9 cellular contexts compared by ENCODE assay signal in the genomic region with DNA sequence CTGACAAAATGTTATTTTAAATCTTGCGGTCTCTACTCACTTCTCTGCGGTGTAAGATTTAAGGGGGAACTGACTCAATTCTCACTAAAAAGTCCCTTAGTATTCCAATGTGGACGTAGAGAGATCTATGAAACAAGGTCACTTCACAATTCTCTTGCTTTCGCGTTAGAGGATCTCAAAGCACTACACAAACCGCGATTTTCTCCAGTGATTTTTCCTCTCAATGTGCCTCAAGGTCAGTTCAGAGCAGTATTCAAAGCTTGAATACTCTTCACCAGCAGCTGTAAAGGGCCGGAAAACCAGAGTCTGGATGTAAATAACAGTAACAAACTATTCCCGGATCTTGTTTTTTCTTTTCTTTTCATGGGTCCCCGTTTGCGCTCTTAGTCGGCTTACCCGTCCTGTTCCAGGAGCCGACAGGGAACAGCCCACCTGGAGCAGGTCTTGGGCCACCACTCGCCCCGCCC.
DNase-seq lines count a peak whose midpoint lies in the region; ATAC-seq and TF ChIP-seq lines count a peak whose summit lies in the region.
"Had no signal": no experiment of that assay in that cellular context is flagged by ENCODE, and none has a peak within 500 bp of the region (broad histone marks: within the 10 kb centered on the region; RNA-seq: fewer than 3 reads in every experiment).

No MANE protein-coding gene starts in this region.

- no peak overlapping the region for H3K27ac Mint-ChIP-seq in endodermal cell
- no peak overlapping the region for H3K27ac Mint-ChIP-seq in activated T-helper 2 cell treated with anti-CD3 and anti-CD28 coated beads, Interferon-gamma antibody, Interleukin-2, Interleukin-4, amounts not matched to agents 10 μg/mL and 5 μg/mL and 100 μg/mL, durations not matched to agents 14 hours and 24 hours and 36 hours
- H3K27ac Mint-ChIP-seq in T-cell = no peak overlapping the region

- intact Hi-C loops in left cardiac atrium (cut with DNase I) = loop anchor here (5.0 to 10.0 kb wide), 2 partner anchors 534 to 542 kb away; no protein-coding TSS in a partner anchor
- intact Hi-C loops in activated T-helper 2 cell treated with anti-CD3 and anti-CD28 coated beads, Interferon-gamma antibody, Interleukin-2, Interleukin-4, amounts not matched to agents 10 μg/mL and 5 μg/mL and 100 μg/mL, durations not matched to agents 14 hours and 24 hours and 36 hours (cut with micrococcal nuclease) = loop anchor here (2.0 to 10.0 kb wide), 4 partner anchors 112 to 744 kb away; a partner anchor contains a TSS

- CTCF ChIA-PET in T-cell (lab: Charles Lee) = interaction anchor here (0.6 to 1.3 kb wide), 2 partner anchors 70 to 360 kb away, joined by 3 to 4 read pairs; no protein-coding TSS in a partner anchor

- peak overlapping the region; percentile 34 for H3K4me3 ChIP-seq in cardiac muscle cell
- H3K4me3 ChIP-seq in endodermal cell (ENCODE audit: low read length) = peak overlapping the region; percentile 86
- H3K4me3 ChIP-seq in muscle layer of colon (ENCODE audit: low read depth in 1 of 2, low read length in 2 of 2) = peak overlapping the region; percentile 10 to 71

- H3K36me3 Mint-ChIP-seq in endodermal cell (ENCODE audit: low read depth) = no peaks in the 10 kb centered on the region
- H3K36me3 Mint-ChIP-seq in activated T-helper 2 cell treated with anti-CD3 and anti-CD28 coated beads, Interferon-gamma antibody, Interleukin-2, Interleukin-4, amounts not matched to agents 10 μg/mL and 5 μg/mL and 100 μg/mL, durations not matched to agents 14 hours and 24 hours and 36 hours (ENCODE audit: low read depth) = peaks cover 3% of the 10 kb centered on the region
- no peaks in the 10 kb centered on the region for H3K36me3 Mint-ChIP-seq in T-cell

- H3K27ac ChIP-seq in cardiac muscle cell = no peak overlapping the region
- H3K27ac ChIP-seq in endodermal cell (ENCODE audit: low read depth, low read length) = peak overlapping the region; percentile 89
- H3K27ac ChIP-seq in muscle layer of colon (ENCODE audit: low read depth, low read length) = no peak overlapping the region
- H3K27ac ChIP-seq: neutrophil had no signal

- WGBS in endodermal cell (ENCODE audit: insufficient coverage in 1 of 2, insufficient read length in 1 of 2), 2 experiments = 14 to 25% methylated on average over 11 to 16 of the region's 16 CpGs

- no peak overlapping the region for H3K9ac ChIP-seq in endodermal cell (ENCODE audit: extremely low read depth, low read length, poor library complexity, severe bottlenecking)
- peak overlapping the region; percentile 32 for H3K9ac ChIP-seq in muscle layer of colon (ENCODE audit: low read length)

- in situ Hi-C loops in GM13976 (cut with MboI; ENCODE audit: low sequenced_read_pairs, unreplicated experiment) = loop anchor here (10.0 kb wide), 1 partner anchor 534 kb away; no protein-coding TSS in a partner anchor

- POLR2A ChIA-PET in T-cell (lab: Charles Lee) = interaction anchor here in 1 of 2 donors (0.6 to 0.7 kb wide), 2 partner anchors 267 to 548 kb away, joined by 3 to 12 read pairs; no protein-coding TSS in a partner anchor

- H3K4me1 Mint-ChIP-seq in endodermal cell (peaks cover 7% of the 10 kb centered on the region), T-cell (peaks cover 14 to 15% (median 15%) of the 10 kb centered on the region in 3 donors)
- H3K4me1 Mint-ChIP-seq in activated T-helper 2 cell treated with anti-CD3 and anti-CD28 coated beads, Interferon-gamma antibody, Interleukin-2, Interleukin-4, amounts not matched to agents 10 μg/mL and 5 μg/mL and 100 μg/mL, durations not matched to agents 14 hours and 24 hours and 36 hours (ENCODE audit: low read depth) = peaks cover 16% of the 10 kb centered on the region

- ATAC-seq in left cardiac atrium = no peak
- ATAC-seq in T-cell (replicated peaks in 1 of 4) = no peak

- DNase-seq in cardiac muscle cell (ENCODE audit: low read depth in 1 of 2, low spot score in 1 of 2) = peak in 1 of 2 donors; percentile 6
- no peak for DNase-seq in left cardiac atrium
- DNase-seq in endodermal cell = peak; percentile 92
- DNase-seq in activated T-helper 2 cell treated with anti-CD3 and anti-CD28 coated beads, Interferon-gamma antibody, Interleukin-2, Interleukin-4, amounts not matched to agents 10 μg/mL and 5 μg/mL and 100 μg/mL, durations not matched to agents 14 hours and 24 hours and 36 hours (ENCODE audit: low spot score) = no peak
- no peak for DNase-seq in activated CD4-positive, CD25-positive, alpha-beta regulatory T cell (lab: John Stamatoyannopoulos, UW)
- no peak for DNase-seq in T-cell
- no peak for DNase-seq in GM13976 (ENCODE audit: low spot score)

- H3K4me1 ChIP-seq in cardiac muscle cell (ENCODE audit: low read depth) (peaks cover 3% of the 10 kb centered on the region), endodermal cell (ENCODE audit: control insufficient read depth, insufficient read depth, low read length) (no peaks in the 10 kb centered on the region), muscle layer of colon (ENCODE audit: insufficient read depth, low read length) (peaks cover 23% of the 10 kb centered on the region)

- TF ChIP-seq CTCF in cardiac muscle cell (IDR thresholded peaks at IDR 0.05; ENCODE audit: low read depth, low read length) (no peak), endodermal cell (conservative IDR thresholded peaks at IDR 0.05) (no peak), GM13976 (IDR thresholded peaks at IDR 0.05; ENCODE audit: borderline replicate concordance, control extremely low read depth, extremely low read depth, insufficient read depth, missing control alignments) (no peak)

- H3K4me3 Mint-ChIP-seq in endodermal cell (no peak overlapping the region), T-cell (no peak overlapping the region)
- no peak overlapping the region for H3K4me3 Mint-ChIP-seq in activated T-helper 2 cell treated with anti-CD3 and anti-CD28 coated beads, Interferon-gamma antibody, Interleukin-2, Interleukin-4, amounts not matched to agents 10 μg/mL and 5 μg/mL and 100 μg/mL, durations not matched to agents 14 hours and 24 hours and 36 hours (ENCODE audit: low read depth)

- H3K36me3 ChIP-seq in cardiac muscle cell (no peaks in the 10 kb centered on the region), endodermal cell (ENCODE audit: control insufficient read depth, insufficient read depth, low read length) (no peaks in the 10 kb centered on the region), muscle layer of colon (ENCODE audit: insufficient read depth, low read length) (no peaks in the 10 kb centered on the region)
- H3K36me3 ChIP-seq: neutrophil had no signal

- peaks cover 7% of the 10 kb centered on the region for H3K27me3 Mint-ChIP-seq in endodermal cell (ENCODE audit: insufficient read depth)
- peaks cover 30% of the 10 kb centered on the region for H3K27me3 Mint-ChIP-seq in activated T-helper 2 cell treated with anti-CD3 and anti-CD28 coated beads, Interferon-gamma antibody, Interleukin-2, Interleukin-4, amounts not matched to agents 10 μg/mL and 5 μg/mL and 100 μg/mL, durations not matched to agents 14 hours and 24 hours and 36 hours (ENCODE audit: low read depth)
- H3K27me3 Mint-ChIP-seq in T-cell = peaks cover 5 to 17% of the 10 kb centered on the region in 2 donors

- H3K9me3 ChIP-seq in cardiac muscle cell (ENCODE audit: low read depth) (no peaks in the 10 kb centered on the region), endodermal cell (ENCODE audit: control insufficient read depth, low read length) (no peaks in the 10 kb centered on the region), muscle layer of colon (ENCODE audit: low read length) (no peaks in the 10 kb centered on the region)
- H3K9me3 ChIP-seq: neutrophil had no signal

- H3K9me3 Mint-ChIP-seq in endodermal cell (no peaks in the 10 kb centered on the region), T-cell (peaks cover 0 to 4% (median 0%) of the 10 kb centered on the region in 3 donors)
- H3K9me3 Mint-ChIP-seq in activated T-helper 2 cell treated with anti-CD3 and anti-CD28 coated beads, Interferon-gamma antibody, Interleukin-2, Interleukin-4, amounts not matched to agents 10 μg/mL and 5 μg/mL and 100 μg/mL, durations not matched to agents 14 hours and 24 hours and 36 hours = no peaks in the 10 kb centered on the region

- H3K27me3 ChIP-seq in cardiac muscle cell (peaks cover 79% of the 10 kb centered on the region), endodermal cell (ENCODE audit: control insufficient read depth, insufficient read depth, low read length, poor library complexity, severe bottlenecking) (peaks cover 68% of the 10 kb centered on the region), muscle layer of colon (ENCODE audit: control insufficient read depth in 1 of 2, insufficient read depth in 2 of 2, low read length in 2 of 2) (peaks cover 17 to 33% of the 10 kb centered on the region in 2 donors)

Comparison
In these comparisons a context has a peak if more than half of its experiments do, and no peak if none do; other contexts are left out.
1. H3K4me3 ChIP-seq: peak in every context shown above with its lines; median percentile 86 in endodermal cell; 40 in muscle layer of colon; 34 in cardiac muscle cell.